Comparison of ENCODE assay signal across 9 cellular contexts in the genomic region with DNA sequence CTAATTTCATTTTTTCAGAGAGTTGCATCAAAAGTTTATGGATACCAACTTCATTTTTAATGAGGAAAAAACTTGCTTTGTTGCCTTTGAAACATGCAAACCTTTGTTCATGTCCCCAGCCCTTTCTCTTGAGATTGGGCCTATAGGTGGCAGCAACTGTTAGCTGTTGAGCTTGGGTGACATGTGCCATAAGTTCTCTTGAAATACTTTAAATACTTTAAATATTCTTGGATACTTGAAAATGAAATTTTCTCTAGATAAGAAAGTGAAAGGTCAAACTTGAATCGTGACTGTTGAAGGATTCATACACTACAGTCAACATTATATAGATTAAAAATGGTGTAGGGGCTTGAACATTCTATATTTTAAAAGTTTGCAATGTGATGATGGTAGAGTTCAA.
DNase-seq lines count a peak whose midpoint lies in the region; ATAC-seq and TF ChIP-seq lines count a peak whose summit lies in the region.
"Had no signal": no experiment of that assay in that cellular context is flagged by ENCODE, and none has a peak within 500 bp of the region (broad histone marks: within the 10 kb centered on the region; RNA-seq: fewer than 3 reads in every experiment).

No MANE protein-coding gene starts in this region.

- no peaks in the 10 kb centered on the region for H3K36me3 ChIP-seq in sigmoid colon

- no peaks in the 10 kb centered on the region for H3K27me3 ChIP-seq in sigmoid colon

- H3K4me1 ChIP-seq in sigmoid colon = no peaks in the 10 kb centered on the region

- H3K4me3 ChIP-seq in fibroblast of the aortic adventitia (ENCODE audit: low read depth, low read length) (no peak overlapping the region), sigmoid colon (no peak overlapping the region)

- WGBS in sigmoid colon, 2 donors = 3 to 12% methylated on average over 1 of the region's 1 CpG

- DNase-seq in EH (ENCODE audit: low read depth) = peak; percentile 81
- peak; percentile 16 for DNase-seq in SIG-M5 (lab: John Stamatoyannopoulos, UW)
- peak; percentile 90 for DNase-seq in fibroblast of the aortic adventitia (ENCODE audit: low read depth)
- peak; percentile 89 for DNase-seq in pons (ENCODE audit: low spot score)
- DNase-seq in sigmoid colon = no peak
- DNase-seq: activated B cell treated with CpG ODN at 0.5 μM for 24 hours had no signal

- no peak overlapping the region for H3K27ac ChIP-seq in sigmoid colon

- intact Hi-C loops in sigmoid colon (cut with DNase I) = no loop called here

- TF ChIP-seq EP300 in sigmoid colon (IDR thresholded peaks at IDR 0.05) = no peak

- ATAC-seq in HG02610 (IDR thresholded peaks at IDR 0.05; ENCODE audit: unreplicated experiment) = peak; percentile 31
- ATAC-seq in HG03342 (IDR thresholded peaks at IDR 0.05; ENCODE audit: unreplicated experiment) = no peak
- no peak for ATAC-seq in HG02642 (IDR thresholded peaks at IDR 0.05; ENCODE audit: poor library complexity, unreplicated experiment)

- no peak for TF ChIP-seq POLR2A in sigmoid colon (IDR thresholded peaks at IDR 0.05)

- TF ChIP-seq CTCF in fibroblast of the aortic adventitia (IDR thresholded peaks at IDR 0.05; ENCODE audit: insufficient read depth, low read length) = peak; percentile 75
- TF ChIP-seq CTCF in sigmoid colon (IDR thresholded peaks at IDR 0.05) = no peak

- peaks cover 0 to 4% (median 0%) of the 10 kb centered on the region in 4 donors for H3K9me3 ChIP-seq in sigmoid colon
